25 cellular contexts compared by ENCODE assay signal in the genomic region with DNA sequence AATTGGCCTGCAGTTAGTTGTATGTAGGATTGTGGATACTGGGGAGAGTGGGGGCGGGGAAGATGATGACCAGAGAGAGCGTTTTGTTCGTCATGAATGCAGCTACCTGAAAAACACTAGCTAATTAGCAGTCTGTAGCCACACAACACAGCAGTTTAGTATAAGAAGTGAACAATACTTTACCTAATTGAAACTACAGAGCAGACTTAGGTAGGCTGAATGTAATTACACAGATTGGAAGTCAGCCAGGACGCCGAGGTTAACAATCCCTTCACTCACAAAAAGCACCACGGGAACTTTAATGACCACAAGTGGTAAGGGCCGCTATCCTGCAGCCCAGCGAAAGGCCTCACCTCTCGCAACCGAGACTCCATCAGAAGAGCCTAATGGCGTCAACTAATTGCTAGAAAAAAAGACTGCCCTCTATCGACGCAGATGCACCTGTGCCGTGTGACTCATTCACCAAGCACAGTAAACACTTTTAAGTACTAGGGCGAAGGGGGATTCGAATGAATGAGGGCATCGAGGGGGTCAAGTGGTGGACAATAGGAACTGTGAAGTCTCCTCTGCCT.
DNase-seq lines count a peak whose midpoint lies in the region; FAIRE-seq and TF ChIP-seq lines count a peak whose summit lies in the region.
"Had no signal": no experiment of that assay in that cellular context is flagged by ENCODE, and none has a peak within 500 bp of the region (broad histone marks: within the 10 kb centered on the region; RNA-seq: fewer than 3 reads in every experiment).

No MANE protein-coding gene starts in this region.

- H3K4me1 Mint-ChIP-seq in astrocyte (ENCODE audit: low read depth, unreplicated experiment): peaks cover 5% of the 10 kb centered on the region
- H3K4me1 Mint-ChIP-seq: stimulated activated memory B cell treated with anti-CD40 and anti-IgM and Interleukin-4, amounts not matched to agents 10 μg/mL and 1 μg/mL and 100 μg/mL, for 72 hours had no signal

- H3K9ac ChIP-seq in astrocyte (ENCODE audit: low read length): no peak overlapping the region
- no peak overlapping the region for H3K9ac ChIP-seq in mesendoderm (ENCODE audit: low read length)
- H3K9ac ChIP-seq in colonic mucosa (ENCODE audit: low read depth in 2 of 2, low read length in 2 of 2): no peak overlapping the region
- H3K9ac ChIP-seq: BLaER1 treated with 17β-estradiol and CSF1 and Interleukin-3, amounts not matched to agents 10 nM and 100 nM; SK-N-SH had no signal

- H3K79me1 ChIP-seq in mesendoderm (ENCODE audit: low read length): no peaks in the 10 kb centered on the region

- H3K4me3 Mint-ChIP-seq in astrocyte (ENCODE audit: unreplicated experiment): no peak overlapping the region
- H3K4me3 Mint-ChIP-seq: activated naive CD8-positive, alpha-beta T cell; activated T-helper 1 cell treated with anti-CD3 and anti-CD28 coated beads, Interleukin-12 subunit alpha, Interleukin-12 subunit beta, Interleukin-2, Interleukin-4 antibody, amounts not matched to agents 30 ng/mL and 10 ng/mL and 1 ng/mL, durations not matched to agents 14 hours and 24 hours and 36 hours; stimulated activated memory B cell treated with anti-CD40 and anti-IgM and Interleukin-4, amounts not matched to agents 10 μg/mL and 1 μg/mL and 100 μg/mL, for 72 hours had no signal

- H3K79me2 ChIP-seq in astrocyte (ENCODE audit: insufficient read depth, low read length) (no peaks in the 10 kb centered on the region), mesendoderm (ENCODE audit: control insufficient read depth, insufficient read depth, low read length) (no peaks in the 10 kb centered on the region)

- H2BK120ac ChIP-seq in mesendoderm (ENCODE audit: low read depth, low read length): no peak overlapping the region

- H3K4me3 ChIP-seq in astrocyte (ENCODE audit: insufficient read depth, low read depth, low read length): no peak overlapping the region
- H3K4me3 ChIP-seq in mesendoderm (ENCODE audit: low read length): no peak overlapping the region
- H3K4me3 ChIP-seq in colonic mucosa: no peak overlapping the region
- H3K4me3 ChIP-seq: BLaER1 treated with 17β-estradiol and CSF1 and Interleukin-3, amounts not matched to agents 10 nM and 100 nM; body of pancreas; thoracic aorta had no signal

- H3K23ac ChIP-seq in mesendoderm (ENCODE audit: low read length): no peak overlapping the region

- H3K27me3 Mint-ChIP-seq in astrocyte (ENCODE audit: low read depth, unreplicated experiment): no peaks in the 10 kb centered on the region
- H3K27me3 Mint-ChIP-seq: activated naive CD8-positive, alpha-beta T cell; stimulated activated memory B cell treated with anti-CD40 and anti-IgM and Interleukin-4, amounts not matched to agents 10 μg/mL and 1 μg/mL and 100 μg/mL, for 72 hours had no signal

- no peaks in the 10 kb centered on the region for H3K9me3 ChIP-seq in astrocyte (ENCODE audit: insufficient read depth, low read depth, low read length)
- no peaks in the 10 kb centered on the region for H3K9me3 ChIP-seq in colonic mucosa
- H3K9me3 ChIP-seq: BLaER1 treated with 17β-estradiol and CSF1 and Interleukin-3, amounts not matched to agents 10 nM and 100 nM; body of pancreas; SK-N-SH; thoracic aorta had no signal

- DNase-seq in DMS153 (lab: John Stamatoyannopoulos, UW) (peak; percentile 26), DMS153 treated with DMSO at 0.1 percent for 48 hours (lab: John Stamatoyannopoulos, UW; ENCODE audit: unreplicated experiment) (no peak), NCI-H1436 (lab: John Stamatoyannopoulos, UW) (peak; percentile 46), astrocyte (ENCODE audit: low read depth) (no peak), mesendoderm (peak; percentile 65), colonic mucosa (no peak), cardiac septum (ENCODE audit: low spot score) (no peak)
- DNase-seq in stimulated activated CD8-positive, alpha-beta memory T cell treated with anti-CD3 and anti-CD28 coated beads, Interleukin-4, amount 100 ng/mL, for 48 hours: no peak
- DNase-seq: activated CD4-positive, CD25-positive, alpha-beta regulatory T cell treated with anti-CD3 and anti-CD28 coated beads, Interleukin-2, amount 50 U/mL, for 72 hours; body of pancreas; cortex of kidney; DMS79 treated with DMSO at 0.1 percent for 48 hours; foreskin keratinocyte; HCEC 1CT; hippocampal formation; left colon; NCI-H1092 treated with DMSO at 0.1 percent for 48 hours; NCI-H524 treated with DMSO at 0.1 percent for 48 hours; SK-N-SH; T-helper 9 cell had no signal

- TF ChIP-seq CTCF in astrocyte (IDR thresholded peaks at IDR 0.05; ENCODE audit: insufficient read depth, low read depth, low read length) (no peak), colonic mucosa (IDR thresholded peaks at IDR 0.05) (no peak)

- H3K9me3 Mint-ChIP-seq in astrocyte (ENCODE audit: unreplicated experiment): no peaks in the 10 kb centered on the region
- H3K9me3 Mint-ChIP-seq: activated T-helper 1 cell treated with anti-CD3 and anti-CD28 coated beads, Interleukin-12 subunit alpha, Interleukin-12 subunit beta, Interleukin-2, Interleukin-4 antibody, amounts not matched to agents 30 ng/mL and 10 ng/mL and 1 ng/mL, durations not matched to agents 14 hours and 24 hours and 36 hours; stimulated activated memory B cell treated with anti-CD40 and anti-IgM and Interleukin-4, amounts not matched to agents 10 μg/mL and 1 μg/mL and 100 μg/mL, for 72 hours had no signal

- no peaks in the 10 kb centered on the region for H4K20me1 ChIP-seq in astrocyte (ENCODE audit: insufficient read depth, low read length)
- H4K20me1 ChIP-seq: BLaER1 treated with 17β-estradiol and CSF1 and Interleukin-3, amounts not matched to agents 10 nM and 100 nM had no signal

- no peak overlapping the region for H2AK5ac ChIP-seq in mesendoderm (ENCODE audit: low read length)

- no peaks in the 10 kb centered on the region for H3K36me3 Mint-ChIP-seq in astrocyte (ENCODE audit: low read depth, unreplicated experiment)

- no peaks in the 10 kb centered on the region for H3K27me3 ChIP-seq in astrocyte (ENCODE audit: insufficient read depth, low read length)
- no peaks in the 10 kb centered on the region for H3K27me3 ChIP-seq in mesendoderm (ENCODE audit: insufficient read depth, low read length, poor library complexity)
- H3K27me3 ChIP-seq in colonic mucosa: no peaks in the 10 kb centered on the region
- H3K27me3 ChIP-seq: BLaER1 treated with 17β-estradiol and CSF1 and Interleukin-3, amounts not matched to agents 10 nM and 100 nM; body of pancreas; foreskin keratinocyte had no signal

- H3K27ac ChIP-seq in astrocyte (ENCODE audit: low read depth, low read length) (no peak overlapping the region), mesendoderm (ENCODE audit: low read depth, low read length) (no peak overlapping the region), colonic mucosa (no peak overlapping the region)
- H3K27ac ChIP-seq: BLaER1 treated with 17β-estradiol and CSF1 and Interleukin-3, amounts not matched to agents 10 nM and 100 nM; body of pancreas; foreskin keratinocyte had no signal

- FAIRE-seq in astrocyte (lab: Jason Lieb, UNC): no peak

- no peak overlapping the region for H3K18ac ChIP-seq in mesendoderm (ENCODE audit: low read length)

- no peak overlapping the region for H3K4ac ChIP-seq in mesendoderm (ENCODE audit: low read depth, low read length)

- H3K27ac Mint-ChIP-seq in astrocyte (ENCODE audit: unreplicated experiment): no peak overlapping the region
- H3K27ac Mint-ChIP-seq: activated naive CD8-positive, alpha-beta T cell; stimulated activated memory B cell treated with anti-CD40 and anti-IgM and Interleukin-4, amounts not matched to agents 10 μg/mL and 1 μg/mL and 100 μg/mL, for 72 hours had no signal

- H3K36me3 ChIP-seq in astrocyte (ENCODE audit: insufficient read depth, low read length): no peaks in the 10 kb centered on the region
- H3K36me3 ChIP-seq in mesendoderm (ENCODE audit: control insufficient read depth, insufficient read depth, low read length): no peaks in the 10 kb centered on the region
- no peaks in the 10 kb centered on the region for H3K36me3 ChIP-seq in colonic mucosa
- H3K36me3 ChIP-seq: thoracic aorta had no signal

- no peak overlapping the region for H3K56ac ChIP-seq in mesendoderm (ENCODE audit: low read length)

- H4K8ac ChIP-seq in mesendoderm (ENCODE audit: low read depth, low read length): no peak overlapping the region

- intact Hi-C loops in colonic mucosa (cut with DNase I) (no loop called here), cardiac septum (cut with DNase I) (no loop called here)

- H2BK5ac ChIP-seq in mesendoderm (ENCODE audit: low read length): no peak overlapping the region

- no peak overlapping the region for H2BK15ac ChIP-seq in mesendoderm (replicated peaks; ENCODE audit: low read depth)

- no peak overlapping the region for H3K4me2 ChIP-seq in astrocyte (ENCODE audit: low read length)
- H3K4me2 ChIP-seq in mesendoderm (ENCODE audit: low read length): no peak overlapping the region
- H3K4me2 ChIP-seq: BLaER1 treated with 17β-estradiol and CSF1 and Interleukin-3, amounts not matched to agents 10 nM and 100 nM; SK-N-SH had no signal

- peaks cover 8% of the 10 kb centered on the region for H3K4me1 ChIP-seq in astrocyte (ENCODE audit: insufficient read depth, low read length)
- no peaks in the 10 kb centered on the region for H3K4me1 ChIP-seq in mesendoderm (ENCODE audit: control insufficient read depth, low read depth, low read length)
- H3K4me1 ChIP-seq in colonic mucosa: no peaks in the 10 kb centered on the region
- H3K4me1 ChIP-seq: BLaER1 treated with 17β-estradiol and CSF1 and Interleukin-3, amounts not matched to agents 10 nM and 100 nM had no signal

- no peak overlapping the region for H4K5ac ChIP-seq in mesendoderm (ENCODE audit: low read length)

- WGBS in mesendoderm (ENCODE audit: extremely low coverage, insufficient coverage, low lambda C conversion rate): no CpG with 5 or more reads among the region's 17 CpGs

- H2AFZ ChIP-seq in astrocyte (ENCODE audit: low read depth, low read length): peak overlapping the region; percentile 61

Comparison
In these comparisons a context has a peak if more than half of its experiments do, and no peak if none do; other contexts are left out.
1. DNase-seq: peak in DMS153 (single experiment), NCI-H1436 (single experiment) and mesendoderm (single experiment); none in DMS153 treated with DMSO at 0.1 percent for 48 hours (single experiment), astrocyte (single experiment), colonic mucosa (single experiment), stimulated activated CD8-positive, alpha-beta memory T cell treated with anti-CD3 and anti-CD28 coated beads, Interleukin-4, amount 100 ng/mL, for 48 hours (single experiment) and cardiac septum (single experiment).